1 cellular context compared by ENCODE assay signal in the genomic region with DNA sequence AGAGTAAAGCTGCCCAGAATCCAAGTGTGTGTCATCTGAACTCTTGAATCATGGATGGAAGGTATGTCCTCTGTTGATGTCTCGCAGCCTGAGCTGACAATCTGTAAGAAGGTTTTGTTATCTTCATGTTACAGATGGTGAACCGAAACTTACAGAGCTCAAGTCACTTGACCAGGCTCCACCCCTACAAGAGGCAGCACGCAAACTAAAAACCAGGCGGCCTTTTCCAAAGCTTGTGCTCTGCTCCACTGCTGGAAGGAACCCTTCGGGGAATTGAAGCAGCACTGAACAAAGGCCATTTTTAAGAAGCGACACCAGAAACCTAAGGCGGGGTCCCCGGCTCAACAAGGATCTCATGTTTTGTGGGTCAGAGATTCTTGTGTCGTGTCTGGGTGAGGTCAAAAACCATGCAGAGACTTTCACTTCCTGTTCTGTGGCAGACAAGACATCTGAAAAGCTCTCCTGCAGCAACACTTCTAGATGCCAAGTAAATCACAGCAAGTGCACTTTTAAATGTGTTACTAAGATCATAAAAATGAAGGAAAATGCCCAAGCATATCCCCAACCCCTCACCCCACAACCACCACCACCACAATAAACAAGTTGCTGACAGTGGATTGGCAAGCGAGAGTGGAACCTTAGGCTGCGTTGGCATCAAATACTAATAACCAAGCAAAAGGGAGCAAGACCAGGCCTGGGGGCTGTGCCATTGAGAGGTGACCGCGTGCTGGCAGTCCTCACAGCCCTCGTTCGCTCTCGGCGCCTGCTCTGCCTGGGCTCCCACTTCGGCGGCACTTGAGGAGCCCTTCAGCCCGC.
TF ChIP-seq lines count a peak whose summit lies in the region.

No MANE protein-coding gene starts in this region.

TF ChIP-seq in K562, 482 proteins besides CTCF, POLR2A, EP300 and RAD21 (continued from another document and continues in another):
- no peak for TF ChIP-seq ZNF12 (CRISPR knock-in tag; IDR thresholded peaks at IDR 0.05)
- TF ChIP-seq, protein P1, sequence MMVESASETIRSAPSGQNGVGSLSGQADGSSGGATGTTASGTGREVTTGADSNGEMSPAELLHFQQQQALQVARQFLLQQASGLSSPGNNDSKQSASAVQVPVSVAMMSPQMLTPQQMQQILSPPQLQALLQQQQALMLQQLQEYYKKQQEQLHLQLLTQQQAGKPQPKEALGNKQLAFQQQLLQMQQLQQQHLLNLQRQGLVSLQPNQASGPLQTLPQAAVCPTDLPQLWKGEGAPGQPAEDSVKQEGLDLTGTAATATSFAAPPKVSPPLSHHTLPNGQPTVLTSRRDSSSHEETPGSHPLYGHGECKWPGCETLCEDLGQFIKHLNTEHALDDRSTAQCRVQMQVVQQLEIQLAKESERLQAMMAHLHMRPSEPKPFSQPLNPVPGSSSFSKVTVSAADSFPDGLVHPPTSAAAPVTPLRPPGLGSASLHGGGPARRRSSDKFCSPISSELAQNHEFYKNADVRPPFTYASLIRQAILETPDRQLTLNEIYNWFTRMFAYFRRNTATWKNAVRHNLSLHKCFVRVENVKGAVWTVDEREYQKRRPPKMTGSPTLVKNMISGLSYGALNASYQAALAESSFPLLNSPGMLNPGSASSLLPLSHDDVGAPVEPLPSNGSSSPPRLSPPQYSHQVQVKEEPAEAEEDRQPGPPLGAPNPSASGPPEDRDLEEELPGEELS (CRISPR knock-in tag; IDR thresholded peaks at IDR 0.05; ENCODE audit: borderline replicate concordance), result no peak
- no peak for TF ChIP-seq POU5F1 (IDR thresholded peaks at IDR 0.05; ENCODE audit: borderline replicate concordance, low read depth, low read length, partially characterized antibody)
- TF ChIP-seq ZNF3 (CRISPR knock-in tag; IDR thresholded peaks at IDR 0.05), result no peak
- no peak for TF ChIP-seq E2F3 (CRISPR knock-in tag; IDR thresholded peaks at IDR 0.05)
- no peak for TF ChIP-seq ZNF436 (CRISPR knock-in tag; IDR thresholded peaks at IDR 0.05)
- TF ChIP-seq, protein P2, sequence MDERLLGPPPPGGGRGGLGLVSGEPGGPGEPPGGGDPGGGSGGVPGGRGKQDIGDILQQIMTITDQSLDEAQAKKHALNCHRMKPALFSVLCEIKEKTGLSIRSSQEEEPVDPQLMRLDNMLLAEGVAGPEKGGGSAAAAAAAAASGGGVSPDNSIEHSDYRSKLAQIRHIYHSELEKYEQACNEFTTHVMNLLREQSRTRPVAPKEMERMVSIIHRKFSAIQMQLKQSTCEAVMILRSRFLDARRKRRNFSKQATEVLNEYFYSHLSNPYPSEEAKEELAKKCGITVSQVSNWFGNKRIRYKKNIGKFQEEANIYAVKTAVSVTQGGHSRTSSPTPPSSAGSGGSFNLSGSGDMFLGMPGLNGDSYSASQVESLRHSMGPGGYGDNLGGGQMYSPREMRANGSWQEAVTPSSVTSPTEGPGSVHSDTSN (CRISPR knock-in tag; IDR thresholded peaks at IDR 0.05; ENCODE audit: low read depth), result no peak
- TF ChIP-seq, protein P2 (tag; conservative IDR thresholded peaks at IDR 0.05; ENCODE audit: low read depth), result peak; percentile 31
- peak in 1 of 2 experiments; percentile 17; a peak in 2 of 4 replicates for TF ChIP-seq MAZ (CRISPR knock-in tag; conservative IDR thresholded peaks at IDR 0.05 in 1 of 2, IDR thresholded peaks at IDR 0.05 in 1 of 2)
- TF ChIP-seq, protein P3, sequence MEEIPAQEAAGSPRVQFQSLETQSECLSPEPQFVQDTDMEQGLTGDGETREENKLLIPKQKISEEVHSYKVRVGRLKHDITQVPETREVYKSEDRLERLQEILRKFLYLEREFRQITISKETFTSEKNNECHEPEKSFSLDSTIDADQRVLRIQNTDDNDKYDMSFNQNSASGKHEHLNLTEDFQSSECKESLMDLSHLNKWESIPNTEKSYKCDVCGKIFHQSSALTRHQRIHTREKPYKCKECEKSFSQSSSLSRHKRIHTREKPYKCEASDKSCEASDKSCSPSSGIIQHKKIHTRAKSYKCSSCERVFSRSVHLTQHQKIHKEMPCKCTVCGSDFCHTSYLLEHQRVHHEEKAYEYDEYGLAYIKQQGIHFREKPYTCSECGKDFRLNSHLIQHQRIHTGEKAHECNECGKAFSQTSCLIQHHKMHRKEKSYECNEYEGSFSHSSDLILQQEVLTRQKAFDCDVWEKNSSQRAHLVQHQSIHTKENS (CRISPR knock-in tag; IDR thresholded peaks at IDR 0.05), result no peak
- 0 out of 2 replicates have a peak, but pooled peaks have one; percentile 31 for TF ChIP-seq ZNF583 (CRISPR knock-in tag; IDR thresholded peaks at IDR 0.05)
- no peak for TF ChIP-seq TAF1 (IDR thresholded peaks at IDR 0.05; ENCODE audit: control insufficient read depth, extremely low read depth, insufficient read depth, low read length, severe bottlenecking)
- no peak for TF ChIP-seq MCM5 (IDR thresholded peaks at IDR 0.05; ENCODE audit: low read depth)
- 0 out of 2 replicates have a peak, but pooled peaks have one; percentile 14 for TF ChIP-seq ZNF668 (CRISPR knock-in tag; IDR thresholded peaks at IDR 0.05)
- no peak for TF ChIP-seq SMAD2 (IDR thresholded peaks at IDR 0.05; ENCODE audit: low read depth, low read length)
- TF ChIP-seq HEY1 (CRISPR knock-in tag; IDR thresholded peaks at IDR 0.05; ENCODE audit: borderline replicate concordance), result peak; percentile 80; the same call in 1 of the 2 replicates
- no peak for TF ChIP-seq SMC3 (conservative IDR thresholded peaks at IDR 0.05; ENCODE audit: insufficient read depth, low read depth, low read length)
- no peak for TF ChIP-seq ZNF408 (CRISPR knock-in tag; IDR thresholded peaks at IDR 0.05; ENCODE audit: low read depth)
- TF ChIP-seq SREBF2 (CRISPR knock-in tag; IDR thresholded peaks at IDR 0.05), result no peak
- TF ChIP-seq, protein P4, sequence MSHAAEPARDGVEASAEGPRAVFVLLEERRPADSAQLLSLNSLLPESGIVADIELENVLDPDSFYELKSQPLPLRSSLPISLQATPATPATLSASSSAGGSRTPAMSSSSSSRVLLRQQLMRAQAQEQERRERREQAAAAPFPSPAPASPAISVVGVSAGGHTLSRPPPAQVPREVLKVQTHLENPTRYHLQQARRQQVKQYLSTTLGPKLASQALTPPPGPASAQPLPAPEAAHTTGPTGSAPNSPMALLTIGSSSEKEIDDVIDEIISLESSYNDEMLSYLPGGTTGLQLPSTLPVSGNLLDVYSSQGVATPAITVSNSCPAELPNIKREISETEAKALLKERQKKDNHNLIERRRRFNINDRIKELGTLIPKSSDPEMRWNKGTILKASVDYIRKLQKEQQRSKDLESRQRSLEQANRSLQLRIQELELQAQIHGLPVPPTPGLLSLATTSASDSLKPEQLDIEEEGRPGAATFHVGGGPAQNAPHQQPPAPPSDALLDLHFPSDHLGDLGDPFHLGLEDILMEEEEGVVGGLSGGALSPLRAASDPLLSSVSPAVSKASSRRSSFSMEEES (CRISPR knock-in tag; IDR thresholded peaks at IDR 0.05), result no peak
- no peak; the same call in 1 of the 2 replicates for TF ChIP-seq ZNF431 (CRISPR knock-in tag; IDR thresholded peaks at IDR 0.05)
- TF ChIP-seq, protein P5, sequence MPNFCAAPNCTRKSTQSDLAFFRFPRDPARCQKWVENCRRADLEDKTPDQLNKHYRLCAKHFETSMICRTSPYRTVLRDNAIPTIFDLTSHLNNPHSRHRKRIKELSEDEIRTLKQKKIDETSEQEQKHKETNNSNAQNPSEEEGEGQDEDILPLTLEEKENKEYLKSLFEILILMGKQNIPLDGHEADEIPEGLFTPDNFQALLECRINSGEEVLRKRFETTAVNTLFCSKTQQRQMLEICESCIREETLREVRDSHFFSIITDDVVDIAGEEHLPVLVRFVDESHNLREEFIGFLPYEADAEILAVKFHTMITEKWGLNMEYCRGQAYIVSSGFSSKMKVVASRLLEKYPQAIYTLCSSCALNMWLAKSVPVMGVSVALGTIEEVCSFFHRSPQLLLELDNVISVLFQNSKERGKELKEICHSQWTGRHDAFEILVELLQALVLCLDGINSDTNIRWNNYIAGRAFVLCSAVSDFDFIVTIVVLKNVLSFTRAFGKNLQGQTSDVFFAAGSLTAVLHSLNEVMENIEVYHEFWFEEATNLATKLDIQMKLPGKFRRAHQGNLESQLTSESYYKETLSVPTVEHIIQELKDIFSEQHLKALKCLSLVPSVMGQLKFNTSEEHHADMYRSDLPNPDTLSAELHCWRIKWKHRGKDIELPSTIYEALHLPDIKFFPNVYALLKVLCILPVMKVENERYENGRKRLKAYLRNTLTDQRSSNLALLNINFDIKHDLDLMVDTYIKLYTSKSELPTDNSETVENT (CRISPR knock-in tag; IDR thresholded peaks at IDR 0.05), result no peak
- TF ChIP-seq, protein P6, sequence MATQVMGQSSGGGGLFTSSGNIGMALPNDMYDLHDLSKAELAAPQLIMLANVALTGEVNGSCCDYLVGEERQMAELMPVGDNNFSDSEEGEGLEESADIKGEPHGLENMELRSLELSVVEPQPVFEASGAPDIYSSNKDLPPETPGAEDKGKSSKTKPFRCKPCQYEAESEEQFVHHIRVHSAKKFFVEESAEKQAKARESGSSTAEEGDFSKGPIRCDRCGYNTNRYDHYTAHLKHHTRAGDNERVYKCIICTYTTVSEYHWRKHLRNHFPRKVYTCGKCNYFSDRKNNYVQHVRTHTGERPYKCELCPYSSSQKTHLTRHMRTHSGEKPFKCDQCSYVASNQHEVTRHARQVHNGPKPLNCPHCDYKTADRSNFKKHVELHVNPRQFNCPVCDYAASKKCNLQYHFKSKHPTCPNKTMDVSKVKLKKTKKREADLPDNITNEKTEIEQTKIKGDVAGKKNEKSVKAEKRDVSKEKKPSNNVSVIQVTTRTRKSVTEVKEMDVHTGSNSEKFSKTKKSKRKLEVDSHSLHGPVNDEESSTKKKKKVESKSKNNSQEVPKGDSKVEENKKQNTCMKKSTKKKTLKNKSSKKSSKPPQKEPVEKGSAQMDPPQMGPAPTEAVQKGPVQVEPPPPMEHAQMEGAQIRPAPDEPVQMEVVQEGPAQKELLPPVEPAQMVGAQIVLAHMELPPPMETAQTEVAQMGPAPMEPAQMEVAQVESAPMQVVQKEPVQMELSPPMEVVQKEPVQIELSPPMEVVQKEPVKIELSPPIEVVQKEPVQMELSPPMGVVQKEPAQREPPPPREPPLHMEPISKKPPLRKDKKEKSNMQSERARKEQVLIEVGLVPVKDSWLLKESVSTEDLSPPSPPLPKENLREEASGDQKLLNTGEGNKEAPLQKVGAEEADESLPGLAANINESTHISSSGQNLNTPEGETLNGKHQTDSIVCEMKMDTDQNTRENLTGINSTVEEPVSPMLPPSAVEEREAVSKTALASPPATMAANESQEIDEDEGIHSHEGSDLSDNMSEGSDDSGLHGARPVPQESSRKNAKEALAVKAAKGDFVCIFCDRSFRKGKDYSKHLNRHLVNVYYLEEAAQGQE (CRISPR knock-in tag; IDR thresholded peaks at IDR 0.05; ENCODE audit: low read depth), result no peak
- no peak for TF ChIP-seq BRF1 (IDR thresholded peaks at IDR 0.05; ENCODE audit: borderline replicate concordance, extremely low read depth, insufficient read length)
- TF ChIP-seq, protein P7, sequence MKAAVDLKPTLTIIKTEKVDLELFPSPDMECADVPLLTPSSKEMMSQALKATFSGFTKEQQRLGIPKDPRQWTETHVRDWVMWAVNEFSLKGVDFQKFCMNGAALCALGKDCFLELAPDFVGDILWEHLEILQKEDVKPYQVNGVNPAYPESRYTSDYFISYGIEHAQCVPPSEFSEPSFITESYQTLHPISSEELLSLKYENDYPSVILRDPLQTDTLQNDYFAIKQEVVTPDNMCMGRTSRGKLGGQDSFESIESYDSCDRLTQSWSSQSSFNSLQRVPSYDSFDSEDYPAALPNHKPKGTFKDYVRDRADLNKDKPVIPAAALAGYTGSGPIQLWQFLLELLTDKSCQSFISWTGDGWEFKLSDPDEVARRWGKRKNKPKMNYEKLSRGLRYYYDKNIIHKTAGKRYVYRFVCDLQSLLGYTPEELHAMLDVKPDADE (conservative IDR thresholded peaks at IDR 0.05; ENCODE audit: control insufficient read depth, low read depth, low read length), result no peak
- TF ChIP-seq ARID1B (IDR thresholded peaks at IDR 0.05), result peak; percentile 95
- no peak for TF ChIP-seq ZC3H4 (CRISPR knock-in tag; IDR thresholded peaks at IDR 0.05; ENCODE audit: borderline replicate concordance)
- TF ChIP-seq FOXJ2 (tag; IDR thresholded peaks at IDR 0.05), result peak; percentile 72; the same call in 1 of the 2 replicates
- TF ChIP-seq, protein P8, sequence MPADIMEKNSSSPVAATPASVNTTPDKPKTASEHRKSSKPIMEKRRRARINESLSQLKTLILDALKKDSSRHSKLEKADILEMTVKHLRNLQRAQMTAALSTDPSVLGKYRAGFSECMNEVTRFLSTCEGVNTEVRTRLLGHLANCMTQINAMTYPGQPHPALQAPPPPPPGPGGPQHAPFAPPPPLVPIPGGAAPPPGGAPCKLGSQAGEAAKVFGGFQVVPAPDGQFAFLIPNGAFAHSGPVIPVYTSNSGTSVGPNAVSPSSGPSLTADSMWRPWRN (IDR thresholded peaks at IDR 0.05; ENCODE audit: low read depth), result 0 out of 2 replicates have a peak, but pooled peaks have one; percentile 20
- no peak for TF ChIP-seq HIVEP1 (CRISPR knock-in tag; IDR thresholded peaks at IDR 0.05)
- TF ChIP-seq ZNF766 (CRISPR knock-in tag; conservative IDR thresholded peaks at IDR 0.05), result peak; percentile 79
- TF ChIP-seq ZNF780A (CRISPR knock-in tag; IDR thresholded peaks at IDR 0.05), result no peak
- peak; percentile 89 for TF ChIP-seq BHLHE40 (IDR thresholded peaks at IDR 0.05; ENCODE audit: low read length)
- TF ChIP-seq PHB2 (IDR thresholded peaks at IDR 0.05; ENCODE audit: low read depth), result no peak
- TF ChIP-seq, protein P9, sequence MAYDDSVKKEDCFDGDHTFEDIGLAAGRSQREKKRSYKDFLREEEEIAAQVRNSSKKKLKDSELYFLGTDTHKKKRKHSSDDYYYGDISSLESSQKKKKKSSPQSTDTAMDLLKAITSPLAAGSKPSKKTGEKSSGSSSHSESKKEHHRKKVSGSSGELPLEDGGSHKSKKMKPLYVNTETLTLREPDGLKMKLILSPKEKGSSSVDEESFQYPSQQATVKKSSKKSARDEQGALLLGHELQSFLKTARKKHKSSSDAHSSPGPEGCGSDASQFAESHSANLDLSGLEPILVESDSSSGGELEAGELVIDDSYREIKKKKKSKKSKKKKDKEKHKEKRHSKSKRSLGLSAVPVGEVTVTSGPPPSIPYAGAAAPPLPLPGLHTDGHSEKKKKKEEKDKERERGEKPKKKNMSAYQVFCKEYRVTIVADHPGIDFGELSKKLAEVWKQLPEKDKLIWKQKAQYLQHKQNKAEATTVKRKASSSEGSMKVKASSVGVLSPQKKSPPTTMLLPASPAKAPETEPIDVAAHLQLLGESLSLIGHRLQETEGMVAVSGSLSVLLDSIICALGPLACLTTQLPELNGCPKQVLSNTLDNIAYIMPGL (CRISPR knock-in tag; IDR thresholded peaks at IDR 0.05), result no peak
- TF ChIP-seq CTBP1 (IDR thresholded peaks at IDR 0.05; ENCODE audit: borderline replicate concordance), result peak; percentile 88
- TF ChIP-seq RBM17 (IDR thresholded peaks at IDR 0.05; ENCODE audit: borderline replicate concordance, low read depth, low read length), result no peak
- TF ChIP-seq XRCC3 (IDR thresholded peaks at IDR 0.05), result no peak
- TF ChIP-seq HNRNPLL (IDR thresholded peaks at IDR 0.05; ENCODE audit: low read depth, low read length, poor library complexity, severe bottlenecking), result no peak
- no peak for TF ChIP-seq NR3C1 (CRISPR knock-in tag; IDR thresholded peaks at IDR 0.05)
- no peak for TF ChIP-seq RFX1 (IDR thresholded peaks at IDR 0.05)
- no peak for TF ChIP-seq ZNF24 (IDR thresholded peaks at IDR 0.05)
